In genomic region chr16:67151431-67152097, GRCh38 we compare ENCODE assay signal across 1 cellular context.
TF ChIP-seq lines count a peak whose summit lies in the region.

No MANE protein-coding gene starts in this region.

TF ChIP-seq in HepG2, 621 proteins besides CTCF, POLR2A, EP300 and RAD21:
- TF ChIP-seq ZNF75D (CRISPR knock-in tag; IDR thresholded peaks at IDR 0.05; ENCODE audit: borderline replicate concordance) (no peak), THAP7 (CRISPR knock-in tag; IDR thresholded peaks at IDR 0.05) (no peak), SKI (IDR thresholded peaks at IDR 0.05; ENCODE audit: partially characterized antibody) (no peak), PAF1 (CRISPR knock-in tag; IDR thresholded peaks at IDR 0.05) (peak; percentile 51; the same call in 1 of the 2 replicates), PHF5A (CRISPR knock-in tag; IDR thresholded peaks at IDR 0.05; ENCODE audit: low read depth, unreplicated experiment) (no peak), FIP1L1 (IDR thresholded peaks at IDR 0.05; ENCODE audit: borderline replicate concordance, insufficient read depth, low read depth, low read length) (no peak), ZNF652 (CRISPR knock-in tag; IDR thresholded peaks at IDR 0.05; ENCODE audit: borderline replicate concordance, low read depth) (no peak), RAD51 (IDR thresholded peaks at IDR 0.05; ENCODE audit: borderline replicate concordance) (no peak), HDAC2 (CRISPR knock-in tag; IDR thresholded peaks at IDR 0.05) (no peak), NR2F2 (IDR thresholded peaks at IDR 0.05; ENCODE audit: borderline replicate concordance, low read depth) (no peak), TFDP2 (CRISPR knock-in tag; IDR thresholded peaks at IDR 0.05) (no peak), ELF3 (CRISPR knock-in tag; IDR thresholded peaks at IDR 0.05) (no peak), JUND (CRISPR knock-in tag; IDR thresholded peaks at IDR 0.05) (no peak), ZBTB21 (CRISPR knock-in tag; IDR thresholded peaks at IDR 0.05) (no peak), TP53 (CRISPR knock-in tag; conservative IDR thresholded peaks at IDR 0.05) (no peak), FUBP1 (CRISPR knock-in tag; IDR thresholded peaks at IDR 0.05; ENCODE audit: borderline replicate concordance) (no peak), PCBP2 (optimal IDR thresholded peaks at IDR 0.05; ENCODE audit: low read depth, low read length, poor library complexity, severe bottlenecking) (no peak), SNAPC2 (CRISPR knock-in tag; IDR thresholded peaks at IDR 0.05) (0 out of 2 replicates have a peak, but pooled peaks have one; percentile 13), ZNF589 (CRISPR knock-in tag; conservative IDR thresholded peaks at IDR 0.05) (no peak), ZBTB38 (CRISPR knock-in tag; IDR thresholded peaks at IDR 0.05) (no peak), CSRNP2 (CRISPR knock-in tag; conservative IDR thresholded peaks at IDR 0.05; ENCODE audit: low read depth) (no peak), HBP1 (CRISPR knock-in tag; IDR thresholded peaks at IDR 0.05; ENCODE audit: low read depth) (no peak), TGIF2 (CRISPR knock-in tag; IDR thresholded peaks at IDR 0.05) (no peak), RBM22 (optimal IDR thresholded peaks at IDR 0.05; ENCODE audit: low read length) (no peak), ZNF441 (CRISPR knock-in tag; IDR thresholded peaks at IDR 0.05; ENCODE audit: borderline replicate concordance) (no peak), ZSCAN12 (CRISPR knock-in tag; IDR thresholded peaks at IDR 0.05) (no peak), ZNF451 (CRISPR knock-in tag; IDR thresholded peaks at IDR 0.05) (no peak), MIXL1 (CRISPR knock-in tag; IDR thresholded peaks at IDR 0.05) (no peak), HMG20B (CRISPR knock-in tag; conservative IDR thresholded peaks at IDR 0.05) (0 out of 2 replicates have a peak, but pooled peaks have one; percentile 34), KAT8 (CRISPR knock-in tag; IDR thresholded peaks at IDR 0.05) (no peak), BCL3 (CRISPR knock-in tag; IDR thresholded peaks at IDR 0.05) (no peak), DMTF1 (CRISPR knock-in tag; IDR thresholded peaks at IDR 0.05) (0 out of 2 replicates have a peak, but pooled peaks have one; percentile 46), HOMEZ (CRISPR knock-in tag; IDR thresholded peaks at IDR 0.05; ENCODE audit: low read depth) (no peak), ZNF468 (CRISPR knock-in tag; IDR thresholded peaks at IDR 0.05) (no peak), ZNF224 (CRISPR knock-in tag; IDR thresholded peaks at IDR 0.05) (peak; percentile 82; the same call in 1 of the 2 replicates), ZNF337 (CRISPR knock-in tag; IDR thresholded peaks at IDR 0.05; ENCODE audit: borderline replicate concordance, low read depth) (no peak), PHF21A (CRISPR knock-in tag; IDR thresholded peaks at IDR 0.05) (no peak), DPF2 (CRISPR knock-in tag; IDR thresholded peaks at IDR 0.05; ENCODE audit: borderline replicate concordance, low read depth) (no peak), TCF12 (IDR thresholded peaks at IDR 0.05) (no peak), TCF12 (CRISPR knock-in tag; IDR thresholded peaks at IDR 0.05) (no peak), STAG1 (CRISPR knock-in tag; IDR thresholded peaks at IDR 0.05) (no peak)
